Comparison of ENCODE assay signal across 8 cellular contexts in the genomic region with DNA sequence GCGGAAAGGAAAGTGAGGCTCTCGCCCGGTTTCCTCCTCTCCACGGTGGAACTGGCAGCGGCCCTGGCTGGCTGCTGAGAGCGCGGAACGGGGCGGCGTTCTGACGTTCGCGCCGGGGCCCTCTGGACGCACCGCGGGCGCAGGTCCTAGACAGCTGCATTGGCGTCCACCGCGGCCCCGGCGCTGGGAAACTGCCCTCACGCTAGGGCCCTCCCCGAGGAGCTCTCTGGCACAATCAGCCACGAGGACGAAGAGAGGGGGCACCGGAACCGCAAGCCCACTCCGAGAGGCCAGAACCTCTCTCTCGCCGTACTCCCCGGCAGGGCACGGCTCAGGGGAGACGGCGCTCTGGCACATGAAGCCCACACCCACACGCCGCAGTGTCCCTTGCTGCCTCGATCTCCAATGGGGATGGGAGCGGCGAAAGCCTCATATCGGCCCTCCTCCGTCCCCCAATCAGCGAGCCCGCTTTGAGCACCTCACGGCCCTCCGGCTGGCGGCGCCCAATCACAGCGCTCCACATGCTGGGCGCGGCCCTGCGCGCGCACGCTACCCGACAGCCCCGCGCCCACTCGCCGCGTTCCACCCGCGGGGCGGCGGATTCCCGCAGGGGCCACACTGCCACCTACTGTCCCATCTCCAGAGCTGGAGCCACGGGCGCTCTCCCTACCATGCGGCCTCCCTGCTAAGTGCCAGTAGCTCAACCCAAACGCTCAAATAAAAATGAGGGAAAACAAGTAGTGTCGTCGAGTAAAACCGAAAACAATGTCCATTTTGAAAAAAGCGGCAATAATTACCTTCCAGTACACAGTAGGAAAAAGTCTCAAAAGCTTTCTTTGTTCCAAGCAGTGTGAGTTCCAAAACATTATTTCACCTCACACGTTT. TPM values are rescaled to one million over a fixed set of nuclear protein-coding genes. Genes with fewer than 3 reads are reported as not detected.
DNase-seq lines count a peak whose midpoint lies in the region; ATAC-seq and TF ChIP-seq lines count a peak whose summit lies in the region.

No MANE protein-coding gene starts in this region.

- H3K4me1 Mint-ChIP-seq in activated naive CD8-positive, alpha-beta T cell treated with anti-CD3 and anti-CD28 coated beads, Interleukin-2, amount 10 ng/mL, durations not matched to agents 7 days and 5 days = peaks cover 24% of the 10 kb centered on the region

- H3K4me3 ChIP-seq in ovary (peak overlapping the region; percentile 80), thyroid gland (replicated peaks in 1 of 3) (peak overlapping the region; percentile 58 to 86 (median 76))

- POLR2A ChIA-PET in activated naive CD8-positive, alpha-beta T cell treated with anti-CD3 and anti-CD28 coated beads, Interleukin-2, amount 10 ng/mL, durations not matched to agents 7 days and 5 days (lab: Charles Lee) = interaction anchor here (0.6 to 3.8 kb wide), 3 partner anchors 11 to 74 kb away, joined by 3 to 52 read pairs (median 3); partner anchors contain the start of genes MRPS27 and PTCD2

- TF ChIP-seq EP300 in ovary (IDR thresholded peaks at IDR 0.05) = peak; percentile 23

- H3K4me1 ChIP-seq in ovary (ENCODE audit: insufficient read depth) (no peaks in the 10 kb centered on the region), thyroid gland (peaks cover 7 to 8% of the 10 kb centered on the region in 2 donors)

- H3K9me3 ChIP-seq in ovary (no peaks in the 10 kb centered on the region), thyroid gland (no peaks in the 10 kb centered on the region)

- intact Hi-C loops in Right ventricle myocardium inferior (cut with DNase I) = loop anchor here (1.0 kb wide), 2 partner anchors 170 to 525 kb away; no protein-coding TSS in a partner anchor
- intact Hi-C loops in ovary (cut with DNase I) = loop anchor here in 3 of 4 donors (2.0 to 10.0 kb wide), 4 partner anchors 173 to 526 kb away; no protein-coding TSS in a partner anchor
- intact Hi-C loops in thyroid gland (cut with DNase I) = loop anchor here (5.0 to 10.0 kb wide), 2 partner anchors 171 to 523 kb away; no protein-coding TSS in a partner anchor

- no peaks in the 10 kb centered on the region for H3K27me3 ChIP-seq in ovary
- no peaks in the 10 kb centered on the region for H3K27me3 ChIP-seq in thyroid gland

- WGBS in ovary, 3 donors = 1% methylated on average over 69 to 76 of the region's 76 CpGs
- 2 to 3% methylated on average over 52 to 54 of the region's 76 CpGs for WGBS in thyroid gland, 2 donors

- H3K27ac ChIP-seq in ovary (peak overlapping the region; percentile 85 to 96), thyroid gland (peak overlapping the region; percentile 91 to 97 (median 93))

- TF ChIP-seq CTCF in GM12872 (IDR thresholded peaks at IDR 0.05; ENCODE audit: insufficient read depth, low read depth, low read length) = peak; percentile 82
- peak; percentile 88 to 98 (median 95) for TF ChIP-seq CTCF in ovary (IDR thresholded peaks at IDR 0.05)
- peak; percentile 49 to 98 (median 88) for TF ChIP-seq CTCF in thyroid gland (IDR thresholded peaks at IDR 0.05)

- H3K36me3 Mint-ChIP-seq in activated naive CD8-positive, alpha-beta T cell treated with anti-CD3 and anti-CD28 coated beads, Interleukin-2, amount 10 ng/mL, durations not matched to agents 7 days and 5 days = peaks cover 7% of the 10 kb centered on the region

- H3K36me3 ChIP-seq in ovary (no peaks in the 10 kb centered on the region), thyroid gland (peaks cover 0 to 8% of the 10 kb centered on the region in 2 donors)

- H3K27me3 Mint-ChIP-seq in activated naive CD8-positive, alpha-beta T cell treated with anti-CD3 and anti-CD28 coated beads, Interleukin-2, amount 10 ng/mL, durations not matched to agents 7 days and 5 days = no peaks in the 10 kb centered on the region

- H3K9me3 Mint-ChIP-seq in activated naive CD8-positive, alpha-beta T cell treated with anti-CD3 and anti-CD28 coated beads, Interleukin-2, amount 10 ng/mL, durations not matched to agents 7 days and 5 days = no peaks in the 10 kb centered on the region

- TF ChIP-seq POLR2A in ovary (IDR thresholded peaks at IDR 0.05) (peak; percentile 90), thyroid gland (IDR thresholded peaks at IDR 0.05) (peak; percentile 68 to 99)

- ATAC-seq in HG02642 (IDR thresholded peaks at IDR 0.05; ENCODE audit: poor library complexity, unreplicated experiment) = peak; percentile 91
- peak; percentile 97 for ATAC-seq in activated naive CD8-positive, alpha-beta T cell treated with anti-CD3 and anti-CD28 coated beads, Interleukin-2, amount 10 ng/mL, durations not matched to agents 7 days and 5 days (ENCODE audit: low read depth)
- ATAC-seq in Right ventricle myocardium inferior = peak; percentile 99

- H3K27ac Mint-ChIP-seq in activated naive CD8-positive, alpha-beta T cell treated with anti-CD3 and anti-CD28 coated beads, Interleukin-2, amount 10 ng/mL, durations not matched to agents 7 days and 5 days = peak overlapping the region; percentile 90

- peak; percentile 94 for DNase-seq in NCI-H1092 treated with DMSO at 0.1 percent for 48 hours (lab: John Stamatoyannopoulos, UW)
- DNase-seq in SKM-1 (lab: John Stamatoyannopoulos, UW; ENCODE audit: unreplicated experiment) = peak; percentile 81
- DNase-seq in activated naive CD8-positive, alpha-beta T cell treated with anti-CD3 and anti-CD28 coated beads, Interleukin-2, amount 10 ng/mL, durations not matched to agents 7 days and 5 days = peak; percentile 96
- DNase-seq in Right ventricle myocardium inferior (ENCODE audit: missing footprints) = peak; percentile 99
- peak; percentile 96 to 98 (median 97) for DNase-seq in ovary
- peak; percentile 99 for DNase-seq in thyroid gland

- peak overlapping the region; percentile 80 for H3K4me3 Mint-ChIP-seq in activated naive CD8-positive, alpha-beta T cell treated with anti-CD3 and anti-CD28 coated beads, Interleukin-2, amount 10 ng/mL, durations not matched to agents 7 days and 5 days

RNA-seq across cellular contexts. Expression of gene MRPS27, which starts 11.8 kb away (rescaled TPM):
- 10 to 100 TPM; 39.0 to 43.8 TPM for total RNA-seq in activated naive CD8-positive, alpha-beta T cell treated with anti-CD3 and anti-CD28 coated beads, Interleukin-2, amount 10 ng/mL, durations not matched to agents 7 days and 5 days
- total RNA-seq in Right ventricle myocardium inferior = 65.5 TPM
- total RNA-seq in ovary = 10 to 100 TPM; 48.5 to 66.9 (median 57.9) TPM
- 100 to 1,000 TPM in 1 of 2 donors, 10 to 100 TPM in 1; 33.4 to 108 TPM for polyA plus RNA-seq in ovary
- total RNA-seq in thyroid gland = 10 to 100 TPM; 71.4 to 86.1 (median 80.4) TPM

RNA-seq across cellular contexts. Expression of gene PTCD2, which starts 12.0 kb away (rescaled TPM):
- total RNA-seq in activated naive CD8-positive, alpha-beta T cell treated with anti-CD3 and anti-CD28 coated beads, Interleukin-2, amount 10 ng/mL, durations not matched to agents 7 days and 5 days = 1 to 10 TPM; 8.9 to 9.8 TPM
- total RNA-seq in Right ventricle myocardium inferior (15.5 TPM), ovary (10 to 100 TPM in 2 of 7 donors, 1 to 10 TPM in 5; 4.9 to 12.9 (median 7.9) TPM), thyroid gland (10 to 100 TPM in 3 of 4 donors, 1 to 10 TPM in 1; 7.8 to 15.9 (median 11.5) TPM)
- polyA plus RNA-seq in ovary = 1 to 10 TPM; 3.3 to 7.3 TPM

Comparison
In these comparisons a context has a peak if more than half of its experiments do, and no peak if none do; other contexts are left out.
1. Peak in every context shown above with its lines: DNase-seq, ATAC-seq, H3K4me3 ChIP-seq and H3K27ac ChIP-seq.